8 cellular contexts compared by ENCODE assay signal in the genomic region with DNA sequence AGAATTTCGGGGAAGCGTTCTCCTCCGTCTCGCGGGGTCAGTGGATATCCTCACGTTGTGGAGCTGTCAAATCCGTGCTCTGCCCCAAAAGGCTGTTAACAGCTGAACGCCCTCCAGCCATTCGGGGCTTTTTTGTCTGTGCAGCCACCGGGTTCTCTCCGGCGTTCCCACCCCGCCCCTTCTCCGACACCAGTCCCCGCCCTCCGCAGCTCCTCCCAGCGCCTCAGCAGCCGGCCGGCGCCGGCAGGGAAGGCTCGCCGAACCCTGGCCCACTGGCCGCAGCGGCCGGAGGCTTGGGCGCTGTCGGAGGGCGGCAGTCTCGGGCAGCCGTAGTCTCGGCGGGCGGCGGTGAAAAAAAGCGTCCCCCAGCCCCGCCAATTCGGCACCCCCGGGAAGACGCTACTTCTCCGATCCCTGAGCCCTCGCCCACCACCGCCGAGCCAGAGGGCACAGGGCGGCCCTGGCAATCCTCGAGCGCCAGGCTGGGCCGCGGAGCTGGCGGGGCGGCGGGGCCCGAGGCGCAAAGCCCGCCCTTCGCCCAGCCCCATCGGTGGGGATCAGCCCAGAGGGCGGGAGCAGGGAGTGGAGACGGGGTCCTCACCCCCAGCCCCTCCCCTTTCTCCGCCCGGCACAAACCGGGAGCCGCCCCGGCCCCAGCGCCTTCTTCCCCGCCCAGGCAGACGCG. TPM values are rescaled to one million over a fixed set of nuclear protein-coding genes. Genes with fewer than 3 reads are reported as not detected.
DNase-seq lines count a peak whose midpoint lies in the region; ATAC-seq and TF ChIP-seq lines count a peak whose summit lies in the region.

SESN1 (minus strand) TSS at position 496 of the 685 bp plus-strand sequence. CDS start 773 bp downstream, outside the sequence.

- no peaks in the 10 kb centered on the region for H3K36me3 ChIP-seq in adrenal gland (replicated peaks in 1 of 2)
- no peaks in the 10 kb centered on the region for H3K36me3 ChIP-seq in heart right ventricle
- H3K36me3 ChIP-seq in upper lobe of left lung, result no peaks in the 10 kb centered on the region

- H3K9me3 ChIP-seq in adrenal gland (replicated peaks in 1 of 3) (no peaks in the 10 kb centered on the region), heart right ventricle (no peaks in the 10 kb centered on the region), upper lobe of left lung (no peaks in the 10 kb centered on the region)

- TF ChIP-seq CTCF in GM13976 (IDR thresholded peaks at IDR 0.05; ENCODE audit: borderline replicate concordance, control extremely low read depth, extremely low read depth, insufficient read depth, missing control alignments) (no peak), adrenal gland (IDR thresholded peaks at IDR 0.05) (peak in 1 of 6 experiments; percentile 13), heart right ventricle (IDR thresholded peaks at IDR 0.05) (peak in 1 of 9 donors; percentile 14), upper lobe of left lung (IDR thresholded peaks at IDR 0.05) (peak in 2 of 6 experiments; percentile 16 to 18)

- H3K4me1 ChIP-seq in adrenal gland (replicated peaks in 1 of 2), result peaks cover 12 to 42% of the 10 kb centered on the region in 2 donors
- H3K4me1 ChIP-seq in heart right ventricle, result peaks cover 0 to 56% (median 46%) of the 10 kb centered on the region in 9 donors
- H3K4me1 ChIP-seq in upper lobe of left lung, result peaks cover 19 to 35% (median 27%) of the 10 kb centered on the region in 4 donors

- TF ChIP-seq EP300 in upper lobe of left lung (IDR thresholded peaks at IDR 0.05), result peak in 1 of 4 donors; percentile 4

- H3K27ac ChIP-seq in adrenal gland (peak within 1 kb of the TSS; percentile 88 to 98 (median 93)), heart right ventricle (peak within 1 kb of the TSS; percentile 91 to 100 (median 99)), upper lobe of left lung (peak within 1 kb of the TSS; percentile 96 to 99 (median 98))

- 0 to 2% (median 1%) methylated on average over 22 to 68 of the region's 68 CpGs for WGBS in adrenal gland, 4 donors
- 0% methylated on average over 64 to 67 of the region's 68 CpGs for WGBS in heart right ventricle, 2 donors
- WGBS in upper lobe of left lung, 2 donors, result 0 to 1% methylated on average over 17 to 33 of the region's 68 CpGs

- ATAC-seq in HG02798 (IDR thresholded peaks at IDR 0.05; ENCODE audit: poor library complexity, unreplicated experiment) (peak; percentile 77), heart right ventricle (peak; percentile 87 to 96 (median 92)), upper lobe of left lung (ENCODE audit: low FRiP score in 2 of 2) (peak; percentile 96 to 97)

- H3K4me3 ChIP-seq in adrenal gland, result peak within 1 kb of the TSS; percentile 4 to 69 (median 42)
- H3K4me3 ChIP-seq in heart right ventricle, result peak within 1 kb of the TSS; percentile 59 to 98 (median 73)
- H3K4me3 ChIP-seq in upper lobe of left lung, result peak within 1 kb of the TSS; percentile 58 to 70 (median 63)

- in situ Hi-C loops in GM13976 (cut with MboI; ENCODE audit: low sequenced_read_pairs, unreplicated experiment), result loop anchor here (10.0 kb wide), 1 partner anchor 290 kb away; the partner anchor contains the start of gene CD164

- DNase-seq in GM13976 (ENCODE audit: low spot score), result peak; percentile 92
- peak; percentile 24 for DNase-seq in NCI-H1436 treated with DMSO at 0.1 percent for 48 hours (lab: John Stamatoyannopoulos, UW)
- peak; percentile 73 to 86 (median 80) for DNase-seq in T-helper 1 cell
- peak; percentile 91 to 97 (median 94) for DNase-seq in adrenal gland
- DNase-seq in heart right ventricle, result peak; percentile 93 to 94
- peak; percentile 97 for DNase-seq in posterior vena cava (ENCODE audit: low spot score)
- peak; percentile 95 to 96 for DNase-seq in upper lobe of left lung

- intact Hi-C loops in adrenal gland (cut with DNase I) (no loop called here), heart right ventricle (cut with DNase I) (loop anchor here in 5 of 10 donors (1.0 to 10.0 kb wide), 6 partner anchors 147 to 537 kb away; partner anchors contain the start of gene CD164 (in 5 of the 5)), posterior vena cava (cut with DNase I) (no loop called here)

- H3K27me3 ChIP-seq in adrenal gland (no peaks in the 10 kb centered on the region), heart right ventricle (no peaks in the 10 kb centered on the region), upper lobe of left lung (no peaks in the 10 kb centered on the region)

- TF ChIP-seq POLR2A in adrenal gland (IDR thresholded peaks at IDR 0.05) (peak; percentile 95 to 96), upper lobe of left lung (IDR thresholded peaks at IDR 0.05) (peak in 3 of 4 donors; percentile 92 to 98 (median 97))

RNA-seq across cellular contexts. Expression of gene SESN1, which starts in this region (rescaled TPM):
- 10 to 100 TPM; 24.0 to 72.7 (median 43.8) TPM for total RNA-seq in adrenal gland
- 10 to 100 TPM; 14.2 to 28.9 (median 25.1) TPM for polyA plus RNA-seq in adrenal gland
- 10 to 100 TPM; 30.4 to 62.8 (median 37.7) TPM for total RNA-seq in heart right ventricle
- 10 to 100 TPM; 16.2 to 51.0 TPM for polyA plus RNA-seq in heart right ventricle
- 10 to 100 TPM; 25.3 to 33.8 TPM for total RNA-seq in posterior vena cava
- total RNA-seq in upper lobe of left lung, result 10 to 100 TPM; 26.4 to 71.2 (median 31.3) TPM

Comparison
In these comparisons a context has a peak if more than half of its experiments do, and no peak if none do; other contexts are left out.
1. Peak in every context shown above with its lines: DNase-seq, ATAC-seq, H3K4me3 ChIP-seq and H3K27ac ChIP-seq.
2. DNase-seq: peak in every context shown above with its lines; median percentile 97 in posterior vena cava; 96 in upper lobe of left lung; 94 in adrenal gland; 94 in heart right ventricle; 92 in GM13976; 80 in T-helper 1 cell; 24 in NCI-H1436 treated with DMSO at 0.1 percent for 48 hours.